ENCODE assay signal across 11 cellular contexts in the genomic region with DNA sequence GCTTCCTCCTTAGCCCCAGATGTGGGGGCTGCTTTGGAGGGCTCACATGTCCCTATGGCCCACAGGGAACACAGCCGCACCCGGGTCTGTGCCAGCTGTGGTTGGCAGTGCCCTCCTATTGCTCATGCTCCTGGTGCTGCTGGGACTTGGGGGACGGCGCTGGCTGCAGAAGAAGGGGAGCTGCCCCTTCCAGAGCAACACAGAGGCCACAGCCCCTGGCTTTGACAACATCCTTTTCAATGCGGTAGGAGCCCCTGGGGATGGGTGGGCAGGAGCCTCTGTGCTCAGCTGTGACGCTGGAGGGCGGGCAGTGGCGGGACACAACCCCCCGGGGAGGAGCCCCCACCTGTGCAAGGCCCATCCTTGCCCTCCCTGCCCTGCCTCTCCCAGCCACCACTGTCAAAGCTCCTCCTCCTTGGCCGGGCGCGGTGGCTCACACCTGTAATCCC. TPM values are rescaled to one million over a fixed set of nuclear protein-coding genes. Genes with fewer than 3 reads are reported as not detected.
DNase-seq lines count a peak whose midpoint lies in the region; ATAC-seq and TF ChIP-seq lines count a peak whose summit lies in the region.
"Had no signal": no experiment of that assay in that cellular context is flagged by ENCODE, and none has a peak within 500 bp of the region (broad histone marks: within the 10 kb centered on the region; RNA-seq: fewer than 3 reads in every experiment).

No MANE protein-coding gene starts in this region.

- intact Hi-C loops in psoas muscle (cut with DNase I), result no loop called here

- H3K36me3 ChIP-seq in HEK293 (ENCODE audit: control insufficient read depth in 2 of 2, insufficient read depth in 1 of 2, low read length in 2 of 2) (peaks cover 0 to 67% of the 10 kb centered on the region in 2 experiments; a peak in 2 of 3 replicates), endodermal cell (ENCODE audit: control insufficient read depth, insufficient read depth, low read length) (peaks cover 34% of the 10 kb centered on the region), psoas muscle (ENCODE audit: insufficient read depth in 1 of 2, low read depth in 1 of 2) (peaks cover 5 to 46% of the 10 kb centered on the region in 2 donors)

- H3K9me3 ChIP-seq in HEK293 (ENCODE audit: control insufficient read depth, insufficient read depth, low read depth, low read length) (no peaks in the 10 kb centered on the region), endodermal cell (ENCODE audit: control insufficient read depth, low read length) (no peaks in the 10 kb centered on the region), psoas muscle (no peaks in the 10 kb centered on the region)

- no peaks in the 10 kb centered on the region for H3K9me3 Mint-ChIP-seq in endodermal cell
- H3K9me3 Mint-ChIP-seq: mesothelial cell of epicardium; T-helper 1 cell treated with Interleukin-12 subunit alpha and Interleukin-12 subunit beta and Interleukin-4 antibody, amounts not matched to agents 30 μg/mL and 1 μg/mL, for 36 hours had no signal

- no peaks in the 10 kb centered on the region for H3K27me3 Mint-ChIP-seq in endodermal cell (ENCODE audit: insufficient read depth)

- H3K9ac ChIP-seq in endodermal cell (ENCODE audit: extremely low read depth, low read length, poor library complexity, severe bottlenecking), result no peak overlapping the region

- DNase-seq in endodermal cell (peak; percentile 42), psoas muscle (no peak), NOMO-1 treated with dmso at 0.1 percent for 144 hours (lab: John Stamatoyannopoulos, UW; ENCODE audit: unreplicated experiment) (no peak)
- DNase-seq: activated naive CD4-positive, alpha-beta T cell; GF-D8; NCI-H1048 had no signal

- CTCF ChIA-PET in HEK293 (lab: Yijun Ruan, JAX), result interaction anchor here (0.9 kb wide), 1 partner anchor 16 kb away, joined by 3 read pairs; no protein-coding TSS in a partner anchor

- H3K27ac ChIP-seq in HEK293 (ENCODE audit: extremely low read depth, low read depth, low read length) (no peak overlapping the region), endodermal cell (ENCODE audit: low read depth, low read length) (no peak overlapping the region), psoas muscle (peak overlapping the region; percentile 30)

- H3K27me3 ChIP-seq in endodermal cell (ENCODE audit: control insufficient read depth, insufficient read depth, low read length, poor library complexity, severe bottlenecking) (no peaks in the 10 kb centered on the region), psoas muscle (ENCODE audit: insufficient read depth in 3 of 3, low read length in 2 of 3) (no peaks in the 10 kb centered on the region)

- H3K4me1 Mint-ChIP-seq in endodermal cell, result no peaks in the 10 kb centered on the region

- no peak for ATAC-seq in psoas muscle
- ATAC-seq in GM21619 (IDR thresholded peaks at IDR 0.05; ENCODE audit: unreplicated experiment), result no peak
- no peak for ATAC-seq in HG02840 (IDR thresholded peaks at IDR 0.05; ENCODE audit: low FRiP score, unreplicated experiment)

- POLR2A ChIA-PET in HEK293 (lab: Yijun Ruan, JAX), result interaction anchor here (0.5 to 2.7 kb wide), 4 partner anchors 8 to 894 kb away, joined by 3 to 9 read pairs (median 5); a partner anchor contains a TSS

- H3K4me1 ChIP-seq in HEK293 (ENCODE audit: control insufficient read depth, insufficient read depth, low read length), result no peaks in the 10 kb centered on the region
- no peaks in the 10 kb centered on the region for H3K4me1 ChIP-seq in endodermal cell (ENCODE audit: control insufficient read depth, insufficient read depth, low read length)
- peaks cover 31% of the 10 kb centered on the region for H3K4me1 ChIP-seq in psoas muscle

- H3K27ac Mint-ChIP-seq in endodermal cell, result no peak overlapping the region
- H3K27ac Mint-ChIP-seq: T-helper 1 cell treated with Interleukin-12 subunit alpha and Interleukin-12 subunit beta and Interleukin-4 antibody, amounts not matched to agents 30 μg/mL and 1 μg/mL, for 36 hours had no signal

- peaks cover 25% of the 10 kb centered on the region for H3K36me3 Mint-ChIP-seq in endodermal cell (ENCODE audit: low read depth)

- TF ChIP-seq CTCF in HEK293 (tag by site-specific recombination; IDR thresholded peaks at IDR 0.05) (no peak), endodermal cell (conservative IDR thresholded peaks at IDR 0.05) (no peak), psoas muscle (IDR thresholded peaks at IDR 0.05) (no peak)

- no peak overlapping the region for H3K4me3 Mint-ChIP-seq in endodermal cell
- H3K4me3 Mint-ChIP-seq: mesothelial cell of epicardium; T-helper 1 cell treated with Interleukin-12 subunit alpha and Interleukin-12 subunit beta and Interleukin-4 antibody, amounts not matched to agents 30 μg/mL and 1 μg/mL, for 36 hours had no signal

- WGBS in endodermal cell (ENCODE audit: insufficient coverage in 1 of 2, insufficient read length in 1 of 2), 2 experiments, result 88 to 92% methylated on average over 7 to 12 of the region's 12 CpGs
- 53 to 60% (median 58%) methylated on average over 11 to 12 of the region's 12 CpGs for WGBS in psoas muscle, 3 donors

- no peak overlapping the region for H3K4me3 ChIP-seq in HEK293 (ENCODE audit: low read depth, low read length)
- no peak overlapping the region for H3K4me3 ChIP-seq in endodermal cell (ENCODE audit: low read length)
- H3K4me3 ChIP-seq in psoas muscle, result no peak overlapping the region

TF ChIP-seq in HEK293, 187 proteins besides CTCF, POLR2A, EP300 and RAD21 (continues in another document):
- TF ChIP-seq, protein P1, sequence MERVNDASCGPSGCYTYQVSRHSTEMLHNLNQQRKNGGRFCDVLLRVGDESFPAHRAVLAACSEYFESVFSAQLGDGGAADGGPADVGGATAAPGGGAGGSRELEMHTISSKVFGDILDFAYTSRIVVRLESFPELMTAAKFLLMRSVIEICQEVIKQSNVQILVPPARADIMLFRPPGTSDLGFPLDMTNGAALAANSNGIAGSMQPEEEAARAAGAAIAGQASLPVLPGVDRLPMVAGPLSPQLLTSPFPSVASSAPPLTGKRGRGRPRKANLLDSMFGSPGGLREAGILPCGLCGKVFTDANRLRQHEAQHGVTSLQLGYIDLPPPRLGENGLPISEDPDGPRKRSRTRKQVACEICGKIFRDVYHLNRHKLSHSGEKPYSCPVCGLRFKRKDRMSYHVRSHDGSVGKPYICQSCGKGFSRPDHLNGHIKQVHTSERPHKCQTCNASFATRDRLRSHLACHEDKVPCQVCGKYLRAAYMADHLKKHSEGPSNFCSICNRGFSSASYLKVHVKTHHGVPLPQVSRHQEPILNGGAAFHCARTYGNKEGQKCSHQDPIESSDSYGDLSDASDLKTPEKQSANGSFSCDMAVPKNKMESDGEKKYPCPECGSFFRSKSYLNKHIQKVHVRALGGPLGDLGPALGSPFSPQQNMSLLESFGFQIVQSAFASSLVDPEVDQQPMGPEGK (tag by site-specific recombination; IDR thresholded peaks at IDR 0.05), result peak; percentile 52
- TF ChIP-seq KLF1 (tag by site-specific recombination; IDR thresholded peaks at IDR 0.05) (peak; percentile 54; the same call in 1 of the 2 replicates), ZBTB7A (tag by site-specific recombination; IDR thresholded peaks at IDR 0.05; ENCODE audit: low read depth) (no peak), GLIS1 (tag by site-specific recombination; IDR thresholded peaks at IDR 0.05) (peak; percentile 24), ZNF366 (tag by site-specific recombination; conservative IDR thresholded peaks at IDR 0.05) (no peak), ZNF629 (tag by site-specific recombination; IDR thresholded peaks at IDR 0.05) (no peak), ZBTB21 (tag by site-specific recombination; IDR thresholded peaks at IDR 0.05) (no peak), MZF1 (tag by site-specific recombination; IDR thresholded peaks at IDR 0.05; ENCODE audit: borderline replicate concordance) (no peak), ZNF677 (tag by site-specific recombination; IDR thresholded peaks at IDR 0.05) (no peak), ZNF155 (tag by site-specific recombination; IDR thresholded peaks at IDR 0.05) (no peak), ZNF701 (tag by site-specific recombination; IDR thresholded peaks at IDR 0.05) (no peak), ZNF623 (tag by site-specific recombination; IDR thresholded peaks at IDR 0.05) (no peak), ZFHX2 (tag by site-specific recombination; conservative IDR thresholded peaks at IDR 0.05) (peak; percentile 25)
- TF ChIP-seq, protein P2, sequence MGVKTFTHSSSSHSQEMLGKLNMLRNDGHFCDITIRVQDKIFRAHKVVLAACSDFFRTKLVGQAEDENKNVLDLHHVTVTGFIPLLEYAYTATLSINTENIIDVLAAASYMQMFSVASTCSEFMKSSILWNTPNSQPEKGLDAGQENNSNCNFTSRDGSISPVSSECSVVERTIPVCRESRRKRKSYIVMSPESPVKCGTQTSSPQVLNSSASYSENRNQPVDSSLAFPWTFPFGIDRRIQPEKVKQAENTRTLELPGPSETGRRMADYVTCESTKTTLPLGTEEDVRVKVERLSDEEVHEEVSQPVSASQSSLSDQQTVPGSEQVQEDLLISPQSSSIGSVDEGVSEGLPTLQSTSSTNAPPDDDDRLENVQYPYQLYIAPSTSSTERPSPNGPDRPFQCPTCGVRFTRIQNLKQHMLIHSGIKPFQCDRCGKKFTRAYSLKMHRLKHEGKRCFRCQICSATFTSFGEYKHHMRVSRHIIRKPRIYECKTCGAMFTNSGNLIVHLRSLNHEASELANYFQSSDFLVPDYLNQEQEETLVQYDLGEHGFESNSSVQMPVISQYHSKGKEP (tag by site-specific recombination; IDR thresholded peaks at IDR 0.05), result no peak

RNA-seq across cellular contexts. Expression of a gene that starts 6.3 kb away (rescaled TPM):
- total RNA-seq in endodermal cell (100 to 1,000 TPM; 326 to 339 TPM), psoas muscle (100 to 1,000 TPM; 254 to 371 (median 331) TPM)
- polyA plus RNA-seq in endodermal cell (2013, experiment 1 of 2), result 226 TPM
- 225 TPM for polyA plus RNA-seq in endodermal cell (2013, experiment 2 of 2)
- polyA plus RNA-seq in psoas muscle, result 100 to 1,000 TPM; 241 to 534 (median 365) TPM

RNA-seq across cellular contexts. Expression of a gene that starts 7.7 kb away (rescaled TPM):
- 10 to 100 TPM in 1 of 2 donors, 1 to 10 TPM in 1; 6.8 to 15.4 TPM for total RNA-seq in endodermal cell
- 11.5 TPM for polyA plus RNA-seq in endodermal cell (2013, experiment 1 of 2)
- polyA plus RNA-seq in endodermal cell (2013, experiment 2 of 2), result 9.9 TPM
- 1 to 10 TPM; 1.7 to 4.7 (median 3.1) TPM for total RNA-seq in psoas muscle
- 1 to 10 TPM; 2.1 to 7.9 (median 2.4) TPM for polyA plus RNA-seq in psoas muscle

RNA-seq across cellular contexts. Expression of a gene that starts 10.6 kb away (rescaled TPM):
- total RNA-seq in endodermal cell (100 to 1,000 TPM; 107 to 122 TPM), psoas muscle (100 to 1,000 TPM; 154 to 272 (median 220) TPM)
- polyA plus RNA-seq in endodermal cell (2013, experiment 1 of 2), result 171 TPM
- polyA plus RNA-seq in endodermal cell (2013, experiment 2 of 2), result 174 TPM
- 100 to 1,000 TPM; 228 to 295 (median 288) TPM for polyA plus RNA-seq in psoas muscle

RNA-seq across cellular contexts. Expression of a gene that starts 17.6 kb away (rescaled TPM):
- total RNA-seq in endodermal cell (1 to 10 TPM; 1.4 to 3.5 TPM), psoas muscle (1 to 10 TPM; 1.3 to 4.9 (median 3.5) TPM)
- polyA plus RNA-seq in endodermal cell (2013, experiment 1 of 2), result 1.9 TPM
- 1.7 TPM for polyA plus RNA-seq in endodermal cell (2013, experiment 2 of 2)
- 1 to 10 TPM; 1.6 to 2.0 (median 1.7) TPM for polyA plus RNA-seq in psoas muscle

RNA-seq across cellular contexts. Expression of a gene that starts 26.5 kb away (rescaled TPM):
- 10 to 100 TPM; 45.9 to 55.1 TPM for total RNA-seq in endodermal cell
- 20.1 TPM for polyA plus RNA-seq in endodermal cell (2013, experiment 1 of 2)
- 20.4 TPM for polyA plus RNA-seq in endodermal cell (2013, experiment 2 of 2)
- total RNA-seq in psoas muscle, result 10 to 100 TPM in 2 of 4 donors, 1 to 10 TPM in 2; 5.4 to 13.2 (median 9.4) TPM
- 10 to 100 TPM in 2 of 3 donors, 1 to 10 TPM in 1; 8.6 to 15.9 (median 11.1) TPM for polyA plus RNA-seq in psoas muscle
